In the genomic region with DNA sequence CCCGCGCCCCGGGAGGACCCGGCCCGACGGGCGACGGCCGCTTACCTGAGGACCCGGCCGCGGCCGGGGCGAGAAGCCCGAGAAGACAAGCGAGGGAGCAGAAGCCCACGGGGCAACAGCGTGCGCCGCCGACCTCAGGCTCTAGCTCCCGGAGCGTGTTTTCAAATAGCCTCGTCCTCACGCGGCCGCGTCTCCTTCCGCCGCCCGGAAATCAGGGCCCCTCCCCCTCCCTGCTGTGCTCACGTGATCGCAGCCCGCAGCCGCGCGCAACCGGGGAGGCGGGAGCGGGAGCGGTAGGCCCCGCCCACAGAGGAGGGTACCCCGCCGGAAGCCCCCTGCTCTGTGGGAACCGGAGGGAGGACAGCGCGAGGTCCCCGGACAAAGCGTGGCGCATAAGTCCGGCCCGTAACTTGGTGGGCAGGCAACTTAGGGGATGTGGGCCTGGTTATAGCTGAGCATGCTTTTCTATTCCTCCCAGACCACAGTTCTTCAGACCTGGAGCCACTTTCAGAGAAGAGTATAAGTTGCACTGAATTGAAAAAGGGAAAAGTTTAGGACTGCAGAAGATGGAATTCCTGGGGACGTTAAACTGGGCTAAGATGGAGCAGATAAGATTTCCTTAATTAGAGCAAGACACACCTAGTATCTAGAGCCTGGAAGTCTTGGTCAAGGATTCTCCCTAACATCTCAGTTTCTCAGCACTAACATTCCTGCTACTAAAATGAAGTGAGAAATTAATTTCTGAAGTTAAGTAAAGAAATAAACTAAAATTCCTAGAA, we compare ENCODE assay signal across 1 cellular context.
TF ChIP-seq lines count a peak whose summit lies in the region.

TSS of gene TEX10 (minus strand) at position 216 of the 779 bp plus-strand sequence. CDS start 3,579 bp downstream, outside the sequence.

TF ChIP-seq in SK-N-SH, 30 proteins besides CTCF, POLR2A, EP300 and RAD21 (continued from another document):
- TF ChIP-seq FOXM1 (IDR thresholded peaks at IDR 0.05; ENCODE audit: low read depth) (0 out of 2 replicates have a peak, but pooled peaks have one; percentile 18), RFX5 (IDR thresholded peaks at IDR 0.05; ENCODE audit: low read length) (no peak), FOSL2 (IDR thresholded peaks at IDR 0.05; ENCODE audit: borderline replicate concordance, low read depth) (no peak), CHD2 (IDR thresholded peaks at IDR 0.05; ENCODE audit: low read length, partially characterized antibody) (peak; percentile 89)
- TF ChIP-seq, protein P1, sequence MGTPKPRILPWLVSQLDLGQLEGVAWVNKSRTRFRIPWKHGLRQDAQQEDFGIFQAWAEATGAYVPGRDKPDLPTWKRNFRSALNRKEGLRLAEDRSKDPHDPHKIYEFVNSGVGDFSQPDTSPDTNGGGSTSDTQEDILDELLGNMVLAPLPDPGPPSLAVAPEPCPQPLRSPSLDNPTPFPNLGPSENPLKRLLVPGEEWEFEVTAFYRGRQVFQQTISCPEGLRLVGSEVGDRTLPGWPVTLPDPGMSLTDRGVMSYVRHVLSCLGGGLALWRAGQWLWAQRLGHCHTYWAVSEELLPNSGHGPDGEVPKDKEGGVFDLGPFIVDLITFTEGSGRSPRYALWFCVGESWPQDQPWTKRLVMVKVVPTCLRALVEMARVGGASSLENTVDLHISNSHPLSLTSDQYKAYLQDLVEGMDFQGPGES (IDR thresholded peaks at IDR 0.05; ENCODE audit: low read depth, low read length), result no peak
